ENCODE assay signal across 10 cellular contexts in genomic region chr15:86139828-86140227, GRCh38.
DNase-seq lines count a peak whose midpoint lies in the region; ATAC-seq and TF ChIP-seq lines count a peak whose summit lies in the region.
"Had no signal": no experiment of that assay in that cellular context is flagged by ENCODE, and none has a peak within 500 bp of the region (broad histone marks: within the 10 kb centered on the region; RNA-seq: fewer than 3 reads in every experiment).

No MANE protein-coding gene starts in this region.

- H3K4me3 ChIP-seq in NB4 (ENCODE audit: low read depth, low read length) (no peak overlapping the region), endodermal cell (ENCODE audit: low read length) (no peak overlapping the region)
- H3K4me3 ChIP-seq: thyroid gland had no signal

- WGBS in endodermal cell (ENCODE audit: insufficient coverage in 1 of 2, insufficient read length in 1 of 2), 2 experiments: 60 to 82% methylated on average over 1 to 8 of the region's 9 CpGs

- TF ChIP-seq CTCF in NB4 (IDR thresholded peaks at IDR 0.05; ENCODE audit: low read depth, low read length) (peak; percentile 19), endodermal cell (conservative IDR thresholded peaks at IDR 0.05) (peak; percentile 87), type B pancreatic cell (conservative IDR thresholded peaks at IDR 0.05) (peak; percentile 67)

- intact Hi-C loops in activated naive CD4-positive, alpha-beta T cell treated with anti-CD3 and anti-CD28 coated beads for 36 hours (cut with micrococcal nuclease): no loop called here

- no peaks in the 10 kb centered on the region for H3K27me3 ChIP-seq in endodermal cell (ENCODE audit: control insufficient read depth, insufficient read depth, low read length, poor library complexity, severe bottlenecking)
- H3K27me3 ChIP-seq: thyroid gland had no signal

- peak; percentile 32 for DNase-seq in activated naive CD4-positive, alpha-beta T cell treated with anti-CD3 and anti-CD28 coated beads for 36 hours
- no peak for DNase-seq in activated naive CD4-positive, alpha-beta T cell treated with anti-CD3 and anti-CD28 coated beads, Interleukin-2, amount 10 ng/mL, durations not matched to agents 7 days and 5 days
- peak; percentile 20 for DNase-seq in NB4 (ENCODE audit: low read depth)
- DNase-seq in endodermal cell: peak; percentile 89
- DNase-seq in type B pancreatic cell (ENCODE audit: extremely low spot score, unreplicated experiment): no peak
- no peak for DNase-seq in NCI-H1417 treated with DMSO at 0.1 percent for 48 hours (lab: John Stamatoyannopoulos, UW)
- no peak for DNase-seq in foreskin melanocyte
- DNase-seq: NCI-H524, thyroid gland had no signal

- no peaks in the 10 kb centered on the region for H3K36me3 Mint-ChIP-seq in activated naive CD4-positive, alpha-beta T cell treated with anti-CD3 and anti-CD28 coated beads for 36 hours (ENCODE audit: low read depth)
- no peaks in the 10 kb centered on the region for H3K36me3 Mint-ChIP-seq in activated naive CD4-positive, alpha-beta T cell treated with anti-CD3 and anti-CD28 coated beads, Interleukin-2, amount 10 ng/mL, durations not matched to agents 7 days and 5 days
- H3K36me3 Mint-ChIP-seq in endodermal cell (ENCODE audit: low read depth): no peaks in the 10 kb centered on the region
- H3K36me3 Mint-ChIP-seq in type B pancreatic cell: no peaks in the 10 kb centered on the region

- H3K4me1 Mint-ChIP-seq in activated naive CD4-positive, alpha-beta T cell treated with anti-CD3 and anti-CD28 coated beads for 36 hours (ENCODE audit: low read depth): no peaks in the 10 kb centered on the region
- no peaks in the 10 kb centered on the region for H3K4me1 Mint-ChIP-seq in activated naive CD4-positive, alpha-beta T cell treated with anti-CD3 and anti-CD28 coated beads, Interleukin-2, amount 10 ng/mL, durations not matched to agents 7 days and 5 days
- H3K4me1 Mint-ChIP-seq in endodermal cell: peaks cover 11% of the 10 kb centered on the region
- no peaks in the 10 kb centered on the region for H3K4me1 Mint-ChIP-seq in type B pancreatic cell (ENCODE audit: unreplicated experiment)

- no peak for TF ChIP-seq POLR2A in NB4 (IDR thresholded peaks at IDR 0.05; ENCODE audit: extremely low read depth, insufficient read length)

- peaks cover 17% of the 10 kb centered on the region for H3K27me3 Mint-ChIP-seq in activated naive CD4-positive, alpha-beta T cell treated with anti-CD3 and anti-CD28 coated beads for 36 hours (ENCODE audit: low read depth)
- H3K27me3 Mint-ChIP-seq in activated naive CD4-positive, alpha-beta T cell treated with anti-CD3 and anti-CD28 coated beads, Interleukin-2, amount 10 ng/mL, durations not matched to agents 7 days and 5 days: no peaks in the 10 kb centered on the region
- H3K27me3 Mint-ChIP-seq in endodermal cell (ENCODE audit: insufficient read depth) (peaks cover 1% of the 10 kb centered on the region), type B pancreatic cell (peaks cover 13% of the 10 kb centered on the region)

- no peaks in the 10 kb centered on the region for H3K9me3 ChIP-seq in endodermal cell (ENCODE audit: control insufficient read depth, low read length)
- H3K9me3 ChIP-seq: thyroid gland had no signal

- no peak overlapping the region for H3K4me3 Mint-ChIP-seq in activated naive CD4-positive, alpha-beta T cell treated with anti-CD3 and anti-CD28 coated beads for 36 hours
- H3K4me3 Mint-ChIP-seq in activated naive CD4-positive, alpha-beta T cell treated with anti-CD3 and anti-CD28 coated beads, Interleukin-2, amount 10 ng/mL, durations not matched to agents 7 days and 5 days: no peak overlapping the region
- H3K4me3 Mint-ChIP-seq in endodermal cell: no peak overlapping the region
- H3K4me3 Mint-ChIP-seq in type B pancreatic cell: no peak overlapping the region

- H3K9ac ChIP-seq in endodermal cell (ENCODE audit: extremely low read depth, low read length, poor library complexity, severe bottlenecking): no peak overlapping the region

- peaks cover 2% of the 10 kb centered on the region for H3K9me3 Mint-ChIP-seq in activated naive CD4-positive, alpha-beta T cell treated with anti-CD3 and anti-CD28 coated beads for 36 hours
- peaks cover 3% of the 10 kb centered on the region for H3K9me3 Mint-ChIP-seq in activated naive CD4-positive, alpha-beta T cell treated with anti-CD3 and anti-CD28 coated beads, Interleukin-2, amount 10 ng/mL, durations not matched to agents 7 days and 5 days
- peaks cover 6% of the 10 kb centered on the region for H3K9me3 Mint-ChIP-seq in endodermal cell
- no peaks in the 10 kb centered on the region for H3K9me3 Mint-ChIP-seq in type B pancreatic cell

- ATAC-seq in GM18498 (IDR thresholded peaks at IDR 0.05; ENCODE audit: unreplicated experiment): no peak

- no peaks in the 10 kb centered on the region for H3K36me3 ChIP-seq in endodermal cell (ENCODE audit: control insufficient read depth, insufficient read depth, low read length)
- H3K36me3 ChIP-seq: thyroid gland had no signal

- H3K4me1 ChIP-seq in endodermal cell (ENCODE audit: control insufficient read depth, insufficient read depth, low read length): peaks cover 4% of the 10 kb centered on the region
- H3K4me1 ChIP-seq: thyroid gland had no signal

- no peak overlapping the region for H3K27ac Mint-ChIP-seq in activated naive CD4-positive, alpha-beta T cell treated with anti-CD3 and anti-CD28 coated beads for 36 hours
- no peak overlapping the region for H3K27ac Mint-ChIP-seq in activated naive CD4-positive, alpha-beta T cell treated with anti-CD3 and anti-CD28 coated beads, Interleukin-2, amount 10 ng/mL, durations not matched to agents 7 days and 5 days
- H3K27ac Mint-ChIP-seq in endodermal cell (no peak overlapping the region), type B pancreatic cell (no peak overlapping the region)

- no peak overlapping the region for H3K27ac ChIP-seq in endodermal cell (ENCODE audit: low read depth, low read length)
- H3K27ac ChIP-seq: thyroid gland had no signal

- CTCF ChIA-PET in activated naive CD4-positive, alpha-beta T cell treated with anti-CD3 and anti-CD28 coated beads for 36 hours (lab: Charles Lee): no interaction called here
- CTCF ChIA-PET in activated naive CD4-positive, alpha-beta T cell treated with anti-CD3 and anti-CD28 coated beads, Interleukin-2, amount 10 ng/mL, durations not matched to agents 7 days and 5 days (lab: Charles Lee): no interaction called here

Comparison
In these comparisons a context has a peak if more than half of its experiments do, and no peak if none do; other contexts are left out.
1. DNase-seq: peak in activated naive CD4-positive, alpha-beta T cell treated with anti-CD3 and anti-CD28 coated beads for 36 hours (single experiment), NB4 (single experiment) and endodermal cell (single experiment); none in activated naive CD4-positive, alpha-beta T cell treated with anti-CD3 and anti-CD28 coated beads, Interleukin-2, amount 10 ng/mL, durations not matched to agents 7 days and 5 days (single experiment), type B pancreatic cell (single experiment), NCI-H1417 treated with DMSO at 0.1 percent for 48 hours (single experiment) and foreskin melanocyte (single experiment).
2. CTCF ChIP-seq: peak in every context shown above with its lines; median percentile 87 in endodermal cell; 67 in type B pancreatic cell; 19 in NB4.